In the genomic region with DNA sequence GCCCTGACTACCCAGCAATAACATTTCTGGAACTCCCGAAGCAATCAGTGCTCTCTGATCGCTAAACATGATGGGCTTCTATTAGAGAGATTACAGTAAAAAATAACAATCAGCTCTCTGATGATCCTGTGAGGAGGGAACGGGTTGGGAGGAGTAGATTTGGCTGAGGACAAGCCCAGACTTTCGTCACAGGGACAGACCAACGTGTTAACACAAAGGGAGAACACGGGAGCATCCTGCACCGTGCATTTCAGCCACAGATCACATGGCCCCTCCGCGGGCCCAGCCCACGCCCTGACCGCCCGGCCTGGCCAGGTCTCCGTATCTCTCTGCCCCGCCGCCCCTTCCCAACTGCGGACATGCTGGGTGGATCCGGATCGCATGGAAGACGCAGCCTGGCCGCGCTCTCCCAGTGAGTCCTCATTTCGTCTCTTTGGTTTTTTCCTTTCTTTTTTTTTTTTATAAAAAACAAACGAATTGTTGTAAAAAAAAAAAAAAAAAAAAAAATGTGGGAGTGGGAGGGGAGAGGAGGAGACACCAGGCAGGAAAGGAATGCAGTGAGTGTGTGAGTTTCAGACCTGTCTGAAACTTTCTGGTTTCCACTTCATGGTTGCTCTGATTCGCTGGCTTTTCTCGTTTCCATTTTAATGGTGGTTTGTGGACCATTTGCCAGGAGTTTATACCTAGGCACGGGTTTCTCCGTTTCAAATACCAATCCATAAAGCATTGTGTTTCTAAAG, we compare ENCODE assay signal across 8 cellular contexts.
DNase-seq lines count a peak whose midpoint lies in the region; ATAC-seq and TF ChIP-seq lines count a peak whose summit lies in the region.

No MANE protein-coding gene starts in this region.

- POLR2A ChIA-PET in WTC11 (lab: Charles Lee): interaction anchor here (0.7 to 1.4 kb wide), 2 partner anchors 9 to 124 kb away, joined by 3 to 4 read pairs; no protein-coding TSS in a partner anchor

- peak overlapping the region; percentile 96 for H3K27ac Mint-ChIP-seq in WTC11

- peak overlapping the region; percentile 66 for H3K4me3 ChIP-seq in HUES64 (ENCODE audit: low read length)
- peak overlapping the region; percentile 73 for H3K4me3 ChIP-seq in neural cell (ENCODE audit: low read length)

- DNase-seq in AG09319 (ENCODE audit: extremely low read depth, low read depth) (peak; percentile 91), WTC11 (ENCODE audit: low spot score) (peak; percentile 67), foreskin keratinocyte (peak; percentile 89 to 95), KBM-7 (no peak), NCI-H2107 treated with DMSO at 0.1 percent for 48 hours (lab: John Stamatoyannopoulos, UW; ENCODE audit: unreplicated experiment) (no peak)

- H3K9ac ChIP-seq in HUES64 (ENCODE audit: low read depth, low read length): peak overlapping the region; percentile 81
- H3K9ac ChIP-seq in neural cell (ENCODE audit: low read length): peak overlapping the region; percentile 65

- no peak for TF ChIP-seq EP300 in neural cell (conservative IDR thresholded peaks at IDR 0.05; ENCODE audit: poor library complexity, severe bottlenecking)

- in situ Hi-C loops in KBM-7 (cut with MboI; ENCODE audit: low pct_unique_long_range_greater_than_20kb, low sequenced_read_pairs): no loop called here

- H3K36me3 ChIP-seq in HUES64 (ENCODE audit: insufficient read depth, low read length): peaks cover 26% of the 10 kb centered on the region; the same call in 1 of the 2 replicates
- no peaks in the 10 kb centered on the region for H3K36me3 ChIP-seq in neural cell (ENCODE audit: insufficient read depth, low read length)

- H3K4me2 ChIP-seq in neural cell (ENCODE audit: low read length): peak overlapping the region; percentile 42

- peak overlapping the region; percentile 68 for H3K27ac ChIP-seq in HUES64 (ENCODE audit: low read depth, low read length)
- H3K27ac ChIP-seq in foreskin keratinocyte: peak overlapping the region; percentile 90
- no peak overlapping the region for H3K27ac ChIP-seq in neural cell (ENCODE audit: low read length)

- H2AFZ ChIP-seq in neural cell (ENCODE audit: low read depth, low read length): peak overlapping the region; percentile 71

- no peaks in the 10 kb centered on the region for H3K27me3 ChIP-seq in HUES64 (ENCODE audit: insufficient read depth, low read length)
- no peaks in the 10 kb centered on the region for H3K27me3 ChIP-seq in foreskin keratinocyte
- H3K27me3 ChIP-seq in neural cell (ENCODE audit: insufficient read depth, low read depth, low read length): no peaks in the 10 kb centered on the region

- CTCF ChIA-PET in WTC11 (lab: Charles Lee): interaction anchor here (0.6 to 2.1 kb wide), 3 partner anchors 34 to 167 kb away, joined by 3 to 6 read pairs (median 5); a partner anchor contains a TSS

- no peak for TF ChIP-seq RAD21 in neural cell (conservative IDR thresholded peaks at IDR 0.05)

- H3K4me1 Mint-ChIP-seq in WTC11: peaks cover 41% of the 10 kb centered on the region

- H3K27me3 Mint-ChIP-seq in WTC11 (ENCODE audit: low read depth): no peaks in the 10 kb centered on the region; the same call in 1 of the 2 replicates

- peak overlapping the region; percentile 83 for H3K4me3 Mint-ChIP-seq in WTC11

- no peaks in the 10 kb centered on the region for H3F3A ChIP-seq in neural cell (ENCODE audit: insufficient read depth, low read length, poor library complexity, severe bottlenecking)

- no peak for TF ChIP-seq CTCF in AG09319 (IDR thresholded peaks at IDR 0.05; ENCODE audit: low read depth, low read length)
- no peak for TF ChIP-seq CTCF in WTC11 (IDR thresholded peaks at IDR 0.05)
- no peak for TF ChIP-seq CTCF in foreskin keratinocyte (conservative IDR thresholded peaks at IDR 0.05)
- TF ChIP-seq CTCF in neural cell (IDR thresholded peaks at IDR 0.05; ENCODE audit: poor library complexity, severe bottlenecking): no peak

- no peaks in the 10 kb centered on the region for H3K79me2 ChIP-seq in neural cell (replicated peaks; ENCODE audit: insufficient read depth, low read length)

- 18% methylated on average over 26 of the region's 27 CpGs for WGBS in HUES64

- H3K9me3 ChIP-seq in HUES64 (ENCODE audit: insufficient read depth, low read depth, low read length): peaks cover 15% of the 10 kb centered on the region
- H3K9me3 ChIP-seq in neural cell (ENCODE audit: low read length): no peaks in the 10 kb centered on the region

- no peaks in the 10 kb centered on the region for H4K20me1 ChIP-seq in neural cell (ENCODE audit: insufficient read depth)

- ATAC-seq in WTC11 (peak; percentile 88), foreskin keratinocyte (peak; percentile 93), HG03460 (IDR thresholded peaks at IDR 0.05; ENCODE audit: unreplicated experiment) (no peak)

- H3K4me1 ChIP-seq in HUES64 (ENCODE audit: insufficient read depth, low read length) (peaks cover 22% of the 10 kb centered on the region), foreskin keratinocyte (peaks cover 21% of the 10 kb centered on the region)

- peaks cover 21% of the 10 kb centered on the region for H3K36me3 Mint-ChIP-seq in WTC11

- peaks cover 18% of the 10 kb centered on the region for H3K9me3 Mint-ChIP-seq in WTC11

- no peaks in the 10 kb centered on the region for H3K9me2 ChIP-seq in neural cell (ENCODE audit: insufficient read depth, low read length)

TF ChIP-seq in WTC11, 78 proteins besides CTCF, POLR2A, EP300 and RAD21 (continues in another document):
- TF ChIP-seq GABPB1 (CRISPR knock-in tag; IDR thresholded peaks at IDR 0.05) (peak; percentile 66; the same call in 1 of the 2 replicates), ZNF121 (CRISPR knock-in tag; IDR thresholded peaks at IDR 0.05) (no peak), ZNF232 (CRISPR knock-in tag; IDR thresholded peaks at IDR 0.05) (no peak), NR1H2 (CRISPR knock-in tag; IDR thresholded peaks at IDR 0.05) (no peak)
- TF ChIP-seq, protein P1, sequence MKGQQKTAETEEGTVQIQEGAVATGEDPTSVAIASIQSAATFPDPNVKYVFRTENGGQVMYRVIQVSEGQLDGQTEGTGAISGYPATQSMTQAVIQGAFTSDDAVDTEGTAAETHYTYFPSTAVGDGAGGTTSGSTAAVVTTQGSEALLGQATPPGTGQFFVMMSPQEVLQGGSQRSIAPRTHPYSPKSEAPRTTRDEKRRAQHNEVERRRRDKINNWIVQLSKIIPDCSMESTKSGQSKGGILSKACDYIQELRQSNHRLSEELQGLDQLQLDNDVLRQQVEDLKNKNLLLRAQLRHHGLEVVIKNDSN (CRISPR knock-in tag; IDR thresholded peaks at IDR 0.05): peak; percentile 74; the same call in 1 of the 2 replicates

TF ChIP-seq in neural cell, 6 proteins besides CTCF, POLR2A, EP300 and RAD21:
- TF ChIP-seq, protein P2, sequence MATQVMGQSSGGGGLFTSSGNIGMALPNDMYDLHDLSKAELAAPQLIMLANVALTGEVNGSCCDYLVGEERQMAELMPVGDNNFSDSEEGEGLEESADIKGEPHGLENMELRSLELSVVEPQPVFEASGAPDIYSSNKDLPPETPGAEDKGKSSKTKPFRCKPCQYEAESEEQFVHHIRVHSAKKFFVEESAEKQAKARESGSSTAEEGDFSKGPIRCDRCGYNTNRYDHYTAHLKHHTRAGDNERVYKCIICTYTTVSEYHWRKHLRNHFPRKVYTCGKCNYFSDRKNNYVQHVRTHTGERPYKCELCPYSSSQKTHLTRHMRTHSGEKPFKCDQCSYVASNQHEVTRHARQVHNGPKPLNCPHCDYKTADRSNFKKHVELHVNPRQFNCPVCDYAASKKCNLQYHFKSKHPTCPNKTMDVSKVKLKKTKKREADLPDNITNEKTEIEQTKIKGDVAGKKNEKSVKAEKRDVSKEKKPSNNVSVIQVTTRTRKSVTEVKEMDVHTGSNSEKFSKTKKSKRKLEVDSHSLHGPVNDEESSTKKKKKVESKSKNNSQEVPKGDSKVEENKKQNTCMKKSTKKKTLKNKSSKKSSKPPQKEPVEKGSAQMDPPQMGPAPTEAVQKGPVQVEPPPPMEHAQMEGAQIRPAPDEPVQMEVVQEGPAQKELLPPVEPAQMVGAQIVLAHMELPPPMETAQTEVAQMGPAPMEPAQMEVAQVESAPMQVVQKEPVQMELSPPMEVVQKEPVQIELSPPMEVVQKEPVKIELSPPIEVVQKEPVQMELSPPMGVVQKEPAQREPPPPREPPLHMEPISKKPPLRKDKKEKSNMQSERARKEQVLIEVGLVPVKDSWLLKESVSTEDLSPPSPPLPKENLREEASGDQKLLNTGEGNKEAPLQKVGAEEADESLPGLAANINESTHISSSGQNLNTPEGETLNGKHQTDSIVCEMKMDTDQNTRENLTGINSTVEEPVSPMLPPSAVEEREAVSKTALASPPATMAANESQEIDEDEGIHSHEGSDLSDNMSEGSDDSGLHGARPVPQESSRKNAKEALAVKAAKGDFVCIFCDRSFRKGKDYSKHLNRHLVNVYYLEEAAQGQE (IDR thresholded peaks at IDR 0.05; ENCODE audit: borderline replicate concordance): no peak
- peak; percentile 54 for TF ChIP-seq MXI1 (conservative IDR thresholded peaks at IDR 0.05; ENCODE audit: poor library complexity, severe bottlenecking)

Comparison
In these comparisons a context has a peak if more than half of its experiments do, and no peak if none do; other contexts are left out.
1. DNase-seq: peak in AG09319 (single experiment), WTC11 (single experiment) and foreskin keratinocyte (2 of 2); none in KBM-7 (single experiment) and NCI-H2107 treated with DMSO at 0.1 percent for 48 hours (single experiment).